ENCODE assay signal across 2 cellular contexts in the genomic region with DNA sequence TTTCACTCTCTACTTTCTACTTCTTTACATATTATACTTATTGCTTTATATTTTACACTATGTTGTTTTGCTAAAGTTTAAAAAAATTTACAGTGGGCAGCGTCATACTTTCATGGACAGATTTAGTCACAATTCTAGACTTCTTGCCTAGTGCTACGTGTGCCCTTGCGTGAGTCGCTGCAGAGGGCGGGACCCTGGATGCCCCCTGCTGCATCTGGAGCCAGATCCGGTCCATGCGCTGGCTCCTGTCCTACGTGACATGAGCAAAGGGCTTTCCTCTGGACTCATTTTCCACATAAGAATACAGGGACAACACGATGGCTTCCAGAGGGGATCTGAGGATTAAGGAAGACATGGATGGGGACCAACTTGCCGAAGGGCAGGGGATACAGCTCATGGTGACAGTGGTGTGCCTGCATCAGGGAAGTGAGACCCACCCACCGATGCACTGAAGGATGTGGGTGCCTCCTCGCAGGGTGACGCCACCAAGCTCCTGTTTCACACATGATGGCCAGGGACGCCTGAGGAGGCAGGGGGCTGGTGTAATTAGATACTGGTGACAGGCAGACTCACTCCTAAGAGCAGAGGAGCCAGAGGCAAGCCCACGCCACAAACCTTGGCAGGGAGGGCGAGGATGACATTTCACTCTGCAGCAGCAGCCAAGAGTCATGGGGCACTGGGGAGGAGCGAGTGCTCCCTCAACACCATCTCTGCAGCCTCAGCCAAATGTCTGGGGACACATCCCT.
TF ChIP-seq lines count a peak whose summit lies in the region.

No MANE protein-coding gene starts in this region.

TF ChIP-seq in HEK293, 187 proteins besides CTCF, POLR2A, EP300 and RAD21 (continued from another document):
- 0 out of 2 replicates have a peak, but pooled peaks have one; percentile 19 for TF ChIP-seq PRDM10 (tag by site-specific recombination; IDR thresholded peaks at IDR 0.05)
- TF ChIP-seq ZNF311 (tag by site-specific recombination; IDR thresholded peaks at IDR 0.05; ENCODE audit: borderline replicate concordance): no peak
- TF ChIP-seq ZNF791 (tag by site-specific recombination; IDR thresholded peaks at IDR 0.05): no peak
- no peak for TF ChIP-seq ZNF335 (tag by site-specific recombination; conservative IDR thresholded peaks at IDR 0.05)
- peak; percentile 77 for TF ChIP-seq ZFHX2 (tag by site-specific recombination; conservative IDR thresholded peaks at IDR 0.05)
- no peak for TF ChIP-seq BCL6B (tag by site-specific recombination; IDR thresholded peaks at IDR 0.05)
- peak; percentile 63 for TF ChIP-seq SP7 (tag by site-specific recombination; IDR thresholded peaks at IDR 0.05)
- TF ChIP-seq KLF1 (tag by site-specific recombination; IDR thresholded peaks at IDR 0.05): no peak
- TF ChIP-seq ZNF548 (tag by site-specific recombination; IDR thresholded peaks at IDR 0.05): no peak
- no peak for TF ChIP-seq ZNF658 (tag by site-specific recombination; IDR thresholded peaks at IDR 0.05)
- no peak for TF ChIP-seq PRDM6 (tag by site-specific recombination; IDR thresholded peaks at IDR 0.05)
- TF ChIP-seq PRDM1 (tag by site-specific recombination; IDR thresholded peaks at IDR 0.05): peak; percentile 51; the same call in 1 of the 2 replicates
- no peak for TF ChIP-seq ZNF639 (tag by site-specific recombination; IDR thresholded peaks at IDR 0.05)
- TF ChIP-seq ZNF600 (tag by site-specific recombination; IDR thresholded peaks at IDR 0.05): peak; percentile 66
- no peak for TF ChIP-seq ZNF223 (tag by site-specific recombination; IDR thresholded peaks at IDR 0.05)
- TF ChIP-seq ZNF544 (tag by site-specific recombination; IDR thresholded peaks at IDR 0.05): no peak
- peak; percentile 57 for TF ChIP-seq EGR2 (tag by site-specific recombination; IDR thresholded peaks at IDR 0.05; ENCODE audit: low read depth)
- 0 out of 2 replicates have a peak, but pooled peaks have one; percentile 13 for TF ChIP-seq ZNF341 (tag by site-specific recombination; IDR thresholded peaks at IDR 0.05; ENCODE audit: low read depth)
- TF ChIP-seq ZNF24 (tag by site-specific recombination; IDR thresholded peaks at IDR 0.05): peak; percentile 56; the same call in 1 of the 2 replicates

TF ChIP-seq in WTC11, 78 proteins besides CTCF, POLR2A, EP300 and RAD21 (continued from another document):
- TF ChIP-seq, protein P1, sequence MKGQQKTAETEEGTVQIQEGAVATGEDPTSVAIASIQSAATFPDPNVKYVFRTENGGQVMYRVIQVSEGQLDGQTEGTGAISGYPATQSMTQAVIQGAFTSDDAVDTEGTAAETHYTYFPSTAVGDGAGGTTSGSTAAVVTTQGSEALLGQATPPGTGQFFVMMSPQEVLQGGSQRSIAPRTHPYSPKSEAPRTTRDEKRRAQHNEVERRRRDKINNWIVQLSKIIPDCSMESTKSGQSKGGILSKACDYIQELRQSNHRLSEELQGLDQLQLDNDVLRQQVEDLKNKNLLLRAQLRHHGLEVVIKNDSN (CRISPR knock-in tag; IDR thresholded peaks at IDR 0.05): no peak
- TF ChIP-seq NR1H2 (CRISPR knock-in tag; IDR thresholded peaks at IDR 0.05) (no peak), OVOL2 (CRISPR knock-in tag; IDR thresholded peaks at IDR 0.05; ENCODE audit: borderline replicate concordance) (no peak), HMGA2 (CRISPR knock-in tag; IDR thresholded peaks at IDR 0.05) (no peak), GTF2I (CRISPR knock-in tag; conservative IDR thresholded peaks at IDR 0.05) (no peak), TEAD1 (CRISPR knock-in tag; IDR thresholded peaks at IDR 0.05) (no peak), FOXJ3 (CRISPR knock-in tag; IDR thresholded peaks at IDR 0.05; ENCODE audit: borderline replicate concordance) (no peak), ZNF121 (CRISPR knock-in tag; IDR thresholded peaks at IDR 0.05) (no peak), ZBTB43 (CRISPR knock-in tag; IDR thresholded peaks at IDR 0.05) (no peak), STAT6 (CRISPR knock-in tag; conservative IDR thresholded peaks at IDR 0.05; ENCODE audit: low read depth) (no peak), TP53 (CRISPR knock-in tag; IDR thresholded peaks at IDR 0.05) (no peak)
